Comparison of ENCODE assay signal across 34 cellular contexts in the genomic region with DNA sequence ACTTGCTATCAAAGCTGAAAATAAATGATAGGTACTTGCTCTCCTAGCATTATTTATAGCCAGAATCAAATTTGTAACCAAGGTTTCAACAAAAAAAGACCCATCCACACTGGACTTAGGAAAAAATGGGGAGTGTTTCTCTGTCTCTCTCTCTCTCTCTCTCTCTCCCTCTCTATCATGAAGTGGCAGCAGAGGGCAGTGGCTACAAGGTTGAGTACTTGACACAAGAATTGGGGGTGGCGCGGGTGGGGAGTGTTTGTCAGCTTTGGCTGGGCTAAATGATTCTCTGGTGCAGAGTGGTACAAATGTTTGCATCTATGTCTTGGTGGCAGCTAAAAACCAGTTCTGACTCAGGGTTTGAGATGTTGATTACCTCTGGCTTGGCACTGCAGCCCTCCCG.
"Had no signal": no experiment of that assay in that cellular context is flagged by ENCODE, and none has a peak within 500 bp of the region (broad histone marks: within the 10 kb centered on the region; RNA-seq: fewer than 3 reads in every experiment).

No MANE protein-coding gene starts in this region.

- H3K27ac ChIP-seq: pancreas, prostate gland, sigmoid colon, uterus, VCaP had no signal

- H3K4me1 ChIP-seq: pancreas, prostate gland, sigmoid colon, uterus had no signal

- H3K36me3 Mint-ChIP-seq: activated CD4-positive, alpha-beta memory T cell treated with anti-CD3 and anti-CD28 coated beads for 36 hours; activated naive CD4-positive, alpha-beta T cell treated with anti-CD3 and anti-CD28 coated beads, Interleukin-2, amount 10 ng/mL, durations not matched to agents 7 days and 5 days; immature natural killer cell; mesothelial cell of epicardium; naive thymus-derived CD8-positive, alpha-beta T cell; stimulated activated memory B cell treated with anti-CD40 and anti-IgM and Interleukin-4, amounts not matched to agents 10 μg/mL and 1 μg/mL and 100 μg/mL, for 72 hours; type B pancreatic cell had no signal

- H3K9me3 Mint-ChIP-seq: activated CD4-positive, alpha-beta memory T cell treated with anti-CD3 and anti-CD28 coated beads for 36 hours; activated CD4-positive, alpha-beta T cell treated with anti-CD3 and anti-CD28 coated beads, Interleukin-2, amount 10 ng/mL, durations not matched to agents 24 days and 14 days; activated naive CD4-positive, alpha-beta T cell treated with anti-CD3 and anti-CD28 coated beads, Interleukin-2, amount 10 ng/mL, durations not matched to agents 7 days and 5 days; activated T-helper 1 cell treated with anti-CD3 and anti-CD28 coated beads, Interleukin-12 subunit alpha, Interleukin-12 subunit beta, Interleukin-2, Interleukin-4 antibody, amounts not matched to agents 30 ng/mL and 10 ng/mL and 1 ng/mL, durations not matched to agents 14 hours and 24 hours and 36 hours; mesothelial cell of epicardium; naive thymus-derived CD8-positive, alpha-beta T cell; neural crest cell; stimulated activated memory B cell treated with anti-CD40 and anti-IgM and Interleukin-4, amounts not matched to agents 10 μg/mL and 1 μg/mL and 100 μg/mL, for 72 hours; stimulated activated naive CD8-positive, alpha-beta T cell treated with anti-CD3 and anti-CD28 coated beads, Interleukin-15, amount 100 ng/mL, for 72 hours had no signal

- H3K27me3 Mint-ChIP-seq: stimulated activated naive CD8-positive, alpha-beta T cell treated with anti-CD3 and anti-CD28 coated beads, Interleukin-15, amount 100 ng/mL, for 72 hours had no signal

- H3K27me3 ChIP-seq: pancreas, sigmoid colon, uterus had no signal

- H3K9me3 ChIP-seq: pancreas, prostate gland, sigmoid colon, uterus had no signal

- ATAC-seq: activated CD4-positive, CD25-positive, alpha-beta regulatory T cell treated with anti-CD3 and anti-CD28 coated beads, Interleukin-2, amount 50 U/mL, for 24 hours; left colon; naive thymus-derived CD8-positive, alpha-beta T cell; pancreas; stimulated activated naive CD8-positive, alpha-beta T cell treated with anti-CD3 and anti-CD28 coated beads, Interleukin-15, amount 100 ng/mL, for 72 hours had no signal

- H3K4me1 Mint-ChIP-seq: activated CD4-positive, alpha-beta T cell treated with anti-CD3 and anti-CD28 coated beads, Interleukin-2, amount 10 ng/mL, durations not matched to agents 24 days and 14 days; activated naive CD4-positive, alpha-beta T cell treated with anti-CD3 and anti-CD28 coated beads, Interleukin-2, amount 10 ng/mL, durations not matched to agents 7 days and 5 days; immature natural killer cell; naive thymus-derived CD8-positive, alpha-beta T cell; stimulated activated memory B cell treated with anti-CD40 and anti-IgM and Interleukin-4, amounts not matched to agents 10 μg/mL and 1 μg/mL and 100 μg/mL, for 72 hours; stimulated activated naive CD8-positive, alpha-beta T cell treated with anti-CD3 and anti-CD28 coated beads, Interleukin-15, amount 100 ng/mL, for 72 hours had no signal

- H3K27ac Mint-ChIP-seq: activated CD4-positive, alpha-beta memory T cell treated with anti-CD3 and anti-CD28 coated beads for 36 hours; activated CD4-positive, alpha-beta T cell treated with anti-CD3 and anti-CD28 coated beads, Interleukin-2, amount 10 ng/mL, durations not matched to agents 24 days and 14 days; activated naive CD4-positive, alpha-beta T cell treated with anti-CD3 and anti-CD28 coated beads, Interleukin-2, amount 10 ng/mL, durations not matched to agents 7 days and 5 days; activated T-helper 1 cell treated with anti-CD3 and anti-CD28 coated beads, Interleukin-12 subunit alpha, Interleukin-12 subunit beta, Interleukin-2, Interleukin-4 antibody, amounts not matched to agents 30 ng/mL and 10 ng/mL and 1 ng/mL, durations not matched to agents 14 hours and 24 hours and 36 hours; immature natural killer cell; mesothelial cell of epicardium; naive thymus-derived CD8-positive, alpha-beta T cell; stimulated activated memory B cell treated with anti-CD40 and anti-IgM and Interleukin-4, amounts not matched to agents 10 μg/mL and 1 μg/mL and 100 μg/mL, for 72 hours; type B pancreatic cell had no signal

- H3K4me3 ChIP-seq: pancreas, prostate gland, sigmoid colon, uterus had no signal

- DNase-seq: activated CD4-positive, alpha-beta memory T cell treated with anti-CD3 and anti-CD28 coated beads for 36 hours; activated CD4-positive, alpha-beta T cell treated with anti-CD3 and anti-CD28 coated beads, Interleukin-2, amount 10 ng/mL, durations not matched to agents 24 days and 14 days; activated CD8-positive, alpha-beta memory T cell treated with anti-CD3 and anti-CD28 coated beads, Interleukin-2, amount 50 U/mL, for 4 hours; activated gamma-delta T cell; activated naive CD4-positive, alpha-beta T cell treated with anti-CD3 and anti-CD28 coated beads, Interleukin-2, amount 10 ng/mL, durations not matched to agents 7 days and 5 days; activated T-cell treated with anti-CD3 and anti-CD28 coated beads, Interleukin-2, amount 50 U/mL, for 1 hour; dermis blood vessel endothelial cell; effector CD4-positive, alpha-beta T cell; erythroblast; head of caudate nucleus; hippocampal formation; immature natural killer cell; kidney; left colon; mammary epithelial cell; nucleus accumbens; pancreas; retina; sigmoid colon; small intestine; stimulated activated CD4-positive, alpha-beta T cell treated with anti-CD3 and anti-CD28 coated beads, Interleukin-4, amount 100 ng/mL, for 24 hours; stimulated activated naive CD8-positive, alpha-beta T cell treated with anti-CD3 and anti-CD28 coated beads, Interleukin-15, amount 100 ng/mL, for 72 hours; substantia nigra; T-helper 9 cell; uterus had no signal

- H3K36me3 ChIP-seq: pancreas, prostate gland, sigmoid colon, uterus had no signal

- H3K4me3 Mint-ChIP-seq: activated CD4-positive, alpha-beta memory T cell treated with anti-CD3 and anti-CD28 coated beads for 36 hours; activated CD4-positive, alpha-beta T cell treated with anti-CD3 and anti-CD28 coated beads, Interleukin-2, amount 10 ng/mL, durations not matched to agents 24 days and 14 days; activated naive CD4-positive, alpha-beta T cell treated with anti-CD3 and anti-CD28 coated beads, Interleukin-2, amount 10 ng/mL, durations not matched to agents 7 days and 5 days; activated T-helper 1 cell treated with anti-CD3 and anti-CD28 coated beads, Interleukin-12 subunit alpha, Interleukin-12 subunit beta, Interleukin-2, Interleukin-4 antibody, amounts not matched to agents 30 ng/mL and 10 ng/mL and 1 ng/mL, durations not matched to agents 14 hours and 24 hours and 36 hours; immature natural killer cell; mesothelial cell of epicardium; naive thymus-derived CD8-positive, alpha-beta T cell; neural crest cell; stimulated activated memory B cell treated with anti-CD40 and anti-IgM and Interleukin-4, amounts not matched to agents 10 μg/mL and 1 μg/mL and 100 μg/mL, for 72 hours; stimulated activated naive CD8-positive, alpha-beta T cell treated with anti-CD3 and anti-CD28 coated beads, Interleukin-15, amount 100 ng/mL, for 72 hours; type B pancreatic cell had no signal
